In genomic region chr9:128066713-128067621, GRCh38 we compare ENCODE assay signal across 8 cellular contexts. TPM values are rescaled to one million over a fixed set of nuclear protein-coding genes. Genes with fewer than 3 reads are reported as not detected.
A peak's percentile ranks its signal among the peaks of the same experiment; 100 is the strongest.
DNase-seq lines count a peak whose midpoint lies in the region; ATAC-seq, FAIRE-seq and TF ChIP-seq lines count a peak whose summit lies in the region.

TSS of gene NAIF1 (minus strand) at chr9:128067320. CDS start at chr9:128067101, 219 bp downstream.

- H3K9ac ChIP-seq in endodermal cell (ENCODE audit: extremely low read depth, low read length, poor library complexity, severe bottlenecking) (peak within 1 kb of the TSS; percentile 85), mesendoderm (ENCODE audit: low read length) (peak within 1 kb of the TSS; percentile 93)

- H3K56ac ChIP-seq in mesendoderm (ENCODE audit: low read length): peak within 1 kb of the TSS; percentile 95

- H3K4ac ChIP-seq in mesendoderm (ENCODE audit: low read depth, low read length): peak within 1 kb of the TSS; percentile 17

- peak within 1 kb of the TSS; percentile 71 for H3K18ac ChIP-seq in mesendoderm (ENCODE audit: low read length)

- H3K27ac Mint-ChIP-seq in activated CD8-positive, alpha-beta memory T cell treated with anti-CD3 and anti-CD28 coated beads, Interleukin-2, amount 10 ng/mL, durations not matched to agents 7 days and 5 days: no peak within 1 kb of the TSS
- H3K27ac Mint-ChIP-seq in endodermal cell: no peak within 1 kb of the TSS

- peak within 1 kb of the TSS; percentile 90 for H2AK5ac ChIP-seq in mesendoderm (ENCODE audit: low read length)

- DNase-seq in COLO829 (ENCODE audit: low spot score): peak; percentile 99
- DNase-seq in HTR-8/SVneo (ENCODE audit: insufficient read length, low spot score): peak; percentile 95
- DNase-seq in NOMO-1 treated with dmso at 0.1 percent for 144 hours (lab: John Stamatoyannopoulos, UW; ENCODE audit: unreplicated experiment): peak; percentile 98
- DNase-seq in activated CD8-positive, alpha-beta memory T cell treated with anti-CD3 and anti-CD28 coated beads, Interleukin-2, amount 10 ng/mL, durations not matched to agents 7 days and 5 days: peak; percentile 98
- peak; percentile 99 for DNase-seq in endodermal cell
- peak; percentile 100 for DNase-seq in mesendoderm
- peak; percentile 86 for DNase-seq in stimulated activated CD8-positive, alpha-beta memory T cell treated with anti-CD3 and anti-CD28 coated beads, Interleukin-15, amount 100 ng/mL, for 1 hour (ENCODE audit: low read depth)

- H3K36me3 Mint-ChIP-seq in activated CD8-positive, alpha-beta memory T cell treated with anti-CD3 and anti-CD28 coated beads, Interleukin-2, amount 10 ng/mL, durations not matched to agents 7 days and 5 days: peaks cover 13% of the 10 kb centered on the region
- peaks cover 4% of the 10 kb centered on the region for H3K36me3 Mint-ChIP-seq in endodermal cell (ENCODE audit: low read depth)

- H3K4me1 ChIP-seq in endodermal cell (ENCODE audit: control insufficient read depth, insufficient read depth, low read length) (peaks cover 4% of the 10 kb centered on the region), mesendoderm (ENCODE audit: control insufficient read depth, low read depth, low read length) (peaks cover 10% of the 10 kb centered on the region)

- 39 to 46% methylated on average over 32 to 53 of the region's 53 CpGs for WGBS in endodermal cell (ENCODE audit: insufficient coverage in 1 of 2, insufficient read length in 1 of 2), 2 experiments
- no CpG with 5 or more reads among the region's 53 CpGs for WGBS in mesendoderm (ENCODE audit: extremely low coverage, insufficient coverage, low lambda C conversion rate)

- no peaks in the 10 kb centered on the region for H3K36me3 ChIP-seq in endodermal cell (ENCODE audit: control insufficient read depth, insufficient read depth, low read length)
- no peaks in the 10 kb centered on the region for H3K36me3 ChIP-seq in mesendoderm (ENCODE audit: control insufficient read depth, insufficient read depth, low read length)

- H3K4me1 Mint-ChIP-seq in activated CD8-positive, alpha-beta memory T cell treated with anti-CD3 and anti-CD28 coated beads, Interleukin-2, amount 10 ng/mL, durations not matched to agents 7 days and 5 days: peaks cover 41% of the 10 kb centered on the region
- H3K4me1 Mint-ChIP-seq in endodermal cell: peaks cover 21% of the 10 kb centered on the region

- peak within 1 kb of the TSS; percentile 99 for H3K27ac ChIP-seq in endodermal cell (ENCODE audit: low read depth, low read length)
- H3K27ac ChIP-seq in mesendoderm (ENCODE audit: low read depth, low read length): peak within 1 kb of the TSS; percentile 88

- no peaks in the 10 kb centered on the region for H3K27me3 Mint-ChIP-seq in activated CD8-positive, alpha-beta memory T cell treated with anti-CD3 and anti-CD28 coated beads, Interleukin-2, amount 10 ng/mL, durations not matched to agents 7 days and 5 days
- H3K27me3 Mint-ChIP-seq in endodermal cell (ENCODE audit: insufficient read depth): no peaks in the 10 kb centered on the region

- H3K27me3 ChIP-seq in endodermal cell (ENCODE audit: control insufficient read depth, insufficient read depth, low read length, poor library complexity, severe bottlenecking) (no peaks in the 10 kb centered on the region), mesendoderm (ENCODE audit: insufficient read depth, low read length, poor library complexity) (no peaks in the 10 kb centered on the region)

- H2BK120ac ChIP-seq in mesendoderm (ENCODE audit: low read depth, low read length): no peak within 1 kb of the TSS

- H2BK5ac ChIP-seq in mesendoderm (ENCODE audit: low read length): peak within 1 kb of the TSS; percentile 67

- H3K23ac ChIP-seq in mesendoderm (ENCODE audit: low read length): no peak within 1 kb of the TSS

- no peak within 1 kb of the TSS for H2BK15ac ChIP-seq in mesendoderm (replicated peaks; ENCODE audit: low read depth)

- H3K4me3 ChIP-seq in endodermal cell (ENCODE audit: low read length) (peak within 1 kb of the TSS; percentile 98), mesendoderm (ENCODE audit: low read length) (peak within 1 kb of the TSS; percentile 86)

- H3K9me3 Mint-ChIP-seq in activated CD8-positive, alpha-beta memory T cell treated with anti-CD3 and anti-CD28 coated beads, Interleukin-2, amount 10 ng/mL, durations not matched to agents 7 days and 5 days (ENCODE audit: low read depth): no peaks in the 10 kb centered on the region
- H3K9me3 Mint-ChIP-seq in endodermal cell: no peaks in the 10 kb centered on the region

- peak; percentile 49 for TF ChIP-seq CTCF in endodermal cell (conservative IDR thresholded peaks at IDR 0.05)

- peak; percentile 48 for ATAC-seq in GM21367 (IDR thresholded peaks at IDR 0.05; ENCODE audit: unreplicated experiment)
- peak; percentile 76 for ATAC-seq in activated CD8-positive, alpha-beta memory T cell treated with anti-CD3 and anti-CD28 coated beads, Interleukin-2, amount 10 ng/mL, durations not matched to agents 7 days and 5 days

- CTCF ChIA-PET in activated CD8-positive, alpha-beta memory T cell treated with anti-CD3 and anti-CD28 coated beads, Interleukin-2, amount 10 ng/mL, durations not matched to agents 7 days and 5 days (lab: Charles Lee): interaction anchor here (0.6 to 3.4 kb wide), 11 partner anchors 10 to 150 kb away, joined by 3 to 18 read pairs (median 4); partner anchors contain the start of gene ST6GALNAC4

- no peaks in the 10 kb centered on the region for H3K9me3 ChIP-seq in endodermal cell (ENCODE audit: control insufficient read depth, low read length)

- peaks cover 10% of the 10 kb centered on the region for H3K79me1 ChIP-seq in mesendoderm (ENCODE audit: low read length)

- peak within 1 kb of the TSS; percentile 42 for H4K8ac ChIP-seq in mesendoderm (ENCODE audit: low read depth, low read length)

- peaks cover 11% of the 10 kb centered on the region for H3K79me2 ChIP-seq in mesendoderm (ENCODE audit: control insufficient read depth, insufficient read depth, low read length)

- peak; percentile 23 for FAIRE-seq in HTR-8/SVneo (lab: Jason Lieb, UNC)

- peak within 1 kb of the TSS; percentile 70 for H3K4me2 ChIP-seq in mesendoderm (ENCODE audit: low read length)

- no peak within 1 kb of the TSS for H4K5ac ChIP-seq in mesendoderm (ENCODE audit: low read length)

- no peak within 1 kb of the TSS for H3K4me3 Mint-ChIP-seq in activated CD8-positive, alpha-beta memory T cell treated with anti-CD3 and anti-CD28 coated beads, Interleukin-2, amount 10 ng/mL, durations not matched to agents 7 days and 5 days
- no peak within 1 kb of the TSS for H3K4me3 Mint-ChIP-seq in endodermal cell

RNA-seq across cellular contexts. Expression of gene NAIF1, which starts in this region (rescaled TPM):
- total RNA-seq in activated CD8-positive, alpha-beta memory T cell treated with anti-CD3 and anti-CD28 coated beads, Interleukin-2, amount 10 ng/mL, durations not matched to agents 7 days and 5 days: 10 to 100 TPM; 13.8 to 16.7 TPM
- 1 to 10 TPM; 6.2 to 6.6 TPM for total RNA-seq in endodermal cell
- polyA plus RNA-seq in endodermal cell (2013, experiment 1 of 2): 7.9 TPM
- 7.3 TPM for polyA plus RNA-seq in endodermal cell (2013, experiment 2 of 2)
- 5.7 TPM for polyA plus RNA-seq in mesendoderm (2013, experiment 1 of 2)
- polyA plus RNA-seq in mesendoderm (2013, experiment 2 of 2): 4.9 TPM

Comparison
In these comparisons a context has a peak if more than half of its experiments do, and no peak if none do; other contexts are left out.
1. Peak in every context shown above with its lines: DNase-seq, ATAC-seq, H3K4me3 ChIP-seq and H3K27ac ChIP-seq.